8 cellular contexts compared by ENCODE assay signal in genomic region chr1:205749826-205750682, GRCh38. TPM values are rescaled to one million over a fixed set of nuclear protein-coding genes. Genes with fewer than 3 reads are reported as not detected.
A peak's percentile ranks its signal among the peaks of the same experiment; 100 is the strongest.
DNase-seq lines count a peak whose midpoint lies in the region; ATAC-seq and TF ChIP-seq lines count a peak whose summit lies in the region.

A gene with protein sequence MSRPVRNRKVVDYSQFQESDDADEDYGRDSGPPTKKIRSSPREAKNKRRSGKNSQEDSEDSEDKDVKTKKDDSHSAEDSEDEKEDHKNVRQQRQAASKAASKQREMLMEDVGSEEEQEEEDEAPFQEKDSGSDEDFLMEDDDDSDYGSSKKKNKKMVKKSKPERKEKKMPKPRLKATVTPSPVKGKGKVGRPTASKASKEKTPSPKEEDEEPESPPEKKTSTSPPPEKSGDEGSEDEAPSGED (minus strand): TSS chr1:205750182. CDS start chr1:205749973, 209 bp downstream.

- peaks cover 17% of the 10 kb centered on the region for H3K4me1 ChIP-seq in mononuclear cell (ENCODE audit: insufficient read depth, low read length)

- no peaks in the 10 kb centered on the region for H3K9me3 Mint-ChIP-seq in IgD-negative memory B cell

- DNase-seq in DMS 273 treated with DMSO at 0.1 percent for 48 hours (lab: John Stamatoyannopoulos, UW) (peak; percentile 98), OCI-M2 (lab: John Stamatoyannopoulos, UW; ENCODE audit: unreplicated experiment) (peak; percentile 66), activated T-cell treated with anti-CD3 and anti-CD28 coated beads for 4 hours (peak; percentile 94), epithelial cell of esophagus (ENCODE audit: low read depth) (peak; percentile 98)
- peak; percentile 90 to 94 for DNase-seq in stimulated activated CD8-positive, alpha-beta memory T cell treated with anti-CD3 and anti-CD28 coated beads, Interleukin-4, amount 100 ng/mL, for 1 hour (ENCODE audit: low read depth in 2 of 2, low spot score in 1 of 2)

- no peaks in the 10 kb centered on the region for H3K9me3 ChIP-seq in mononuclear cell (ENCODE audit: low read depth, low read length)

- H3K36me3 Mint-ChIP-seq in IgD-negative memory B cell, result peaks cover 1% of the 10 kb centered on the region

- H3K27me3 ChIP-seq in mononuclear cell (ENCODE audit: insufficient read depth, low read length), result no peaks in the 10 kb centered on the region

- ATAC-seq in GM21529 (IDR thresholded peaks at IDR 0.05; ENCODE audit: unreplicated experiment), result peak; percentile 83

- TF ChIP-seq CTCF in epithelial cell of esophagus (IDR thresholded peaks at IDR 0.05; ENCODE audit: insufficient read depth, low read depth, low read length, missing control alignments), result peak; percentile 9

- H3K4me3 Mint-ChIP-seq in IgD-negative memory B cell, result peak within 1 kb of the TSS; percentile 97 to 98 (median 98)

- H3K4me1 Mint-ChIP-seq in IgD-negative memory B cell, result peaks cover 20 to 33% (median 24%) of the 10 kb centered on the region in 3 donors

- peak within 1 kb of the TSS; percentile 96 to 100 (median 99) for H3K27ac Mint-ChIP-seq in IgD-negative memory B cell

- H3K27me3 Mint-ChIP-seq in IgD-negative memory B cell, result no peaks in the 10 kb centered on the region

- H3K4me3 ChIP-seq in epithelial cell of esophagus (ENCODE audit: low read length), result peak within 1 kb of the TSS; percentile 95
- peak within 1 kb of the TSS; percentile 92 for H3K4me3 ChIP-seq in mononuclear cell (ENCODE audit: low read length)

RNA-seq across cellular contexts. Expression of the gene that starts here (rescaled TPM):
- 14.6 TPM for polyA plus RNA-seq in IgD-negative memory B cell
- total RNA-seq in mononuclear cell, result 60.8 TPM

Comparison
In these comparisons a context has a peak if more than half of its experiments do, and no peak if none do; other contexts are left out.
1. Peak in every context shown above with its lines: DNase-seq, ATAC-seq and H3K4me3 ChIP-seq.